ENCODE assay signal across 26 cellular contexts in the genomic region with DNA sequence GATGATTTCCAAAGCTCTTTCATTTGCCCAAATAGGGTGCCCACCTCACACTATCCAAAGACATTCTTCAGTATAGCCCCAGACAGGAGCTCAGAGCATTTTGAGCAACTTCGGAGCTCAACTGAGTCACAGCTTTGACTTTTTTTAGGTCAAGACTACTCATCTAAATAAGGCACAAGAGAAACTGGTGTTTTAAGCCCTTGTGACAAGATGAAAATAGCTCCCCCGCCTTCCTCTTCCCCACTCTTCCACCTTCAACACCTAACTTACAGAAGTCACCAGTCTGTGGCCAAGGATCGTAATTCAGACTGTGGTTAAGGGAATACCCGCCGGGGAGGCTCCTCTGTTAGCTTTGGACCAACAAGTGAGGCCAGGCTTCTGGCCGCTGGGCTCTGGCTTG.
"Had no signal": no experiment of that assay in that cellular context is flagged by ENCODE, and none has a peak within 500 bp of the region (broad histone marks: within the 10 kb centered on the region; RNA-seq: fewer than 3 reads in every experiment).

No MANE protein-coding gene starts in this region.

- H3K4me1 ChIP-seq: prostate gland had no signal

- H3K4me1 Mint-ChIP-seq: stimulated activated memory B cell treated with anti-CD40 and anti-IgM and Interleukin-4, amounts not matched to agents 10 μg/mL and 1 μg/mL and 100 μg/mL, for 72 hours had no signal

- ATAC-seq: effector memory CD8-positive, alpha-beta T cell; gastroesophageal sphincter; left lung; lower lobe of right lung; right lobe of liver; stimulated activated memory B cell treated with anti-CD40 and anti-IgM and Interleukin-4, amounts not matched to agents 10 μg/mL and 1 μg/mL and 100 μg/mL, for 72 hours had no signal

- H3K27me3 ChIP-seq: esophagus muscularis mucosa, gastroesophageal sphincter, left lung, right lobe of liver, spleen, tibial artery, upper lobe of left lung, uterus had no signal

- H3K36me3 Mint-ChIP-seq: immature natural killer cell; naive B cell; stimulated activated memory B cell treated with anti-CD40 and anti-IgM and Interleukin-4, amounts not matched to agents 10 μg/mL and 1 μg/mL and 100 μg/mL, for 72 hours had no signal

- H3K9me3 ChIP-seq: esophagus muscularis mucosa, gastroesophageal sphincter, left lung, lower lobe of right lung, prostate gland, right lobe of liver, spleen, tibial artery, upper lobe of left lung, uterus had no signal

- H3K4me3 Mint-ChIP-seq: dendritic cell treated with granulocyte-macrophage colony-stimulating factor and Interleukin-4, amounts not matched to agents 40 ng/mL and 50 ng/mL, for 4 days; effector memory CD8-positive, alpha-beta T cell; immature natural killer cell; naive B cell; nephron; stimulated activated memory B cell treated with anti-CD40 and anti-IgM and Interleukin-4, amounts not matched to agents 10 μg/mL and 1 μg/mL and 100 μg/mL, for 72 hours; stimulated activated naive CD8-positive, alpha-beta T cell treated with anti-CD3 and anti-CD28 coated beads, Interleukin-15, Interleukin-2, amounts not matched to agents 100 ng/mL and 50 ng/mL, for 24 hours had no signal

- H3K27me3 Mint-ChIP-seq: dendritic cell treated with granulocyte-macrophage colony-stimulating factor and Interleukin-4, amounts not matched to agents 40 ng/mL and 50 ng/mL, for 4 days; stimulated activated memory B cell treated with anti-CD40 and anti-IgM and Interleukin-4, amounts not matched to agents 10 μg/mL and 1 μg/mL and 100 μg/mL, for 72 hours; stimulated activated naive CD8-positive, alpha-beta T cell treated with anti-CD3 and anti-CD28 coated beads, Interleukin-15, Interleukin-2, amounts not matched to agents 100 ng/mL and 50 ng/mL, for 24 hours had no signal

- H3K79me2 ChIP-seq: parathyroid adenoma had no signal

- H3K36me3 ChIP-seq: esophagus muscularis mucosa, gastroesophageal sphincter, left lung, lower lobe of right lung, prostate gland, right lobe of liver, spleen, tibial artery, upper lobe of left lung, uterus had no signal

- H3K27ac Mint-ChIP-seq: dendritic cell treated with granulocyte-macrophage colony-stimulating factor and Interleukin-4, amounts not matched to agents 40 ng/mL and 50 ng/mL, for 4 days; immature natural killer cell; stimulated activated memory B cell treated with anti-CD40 and anti-IgM and Interleukin-4, amounts not matched to agents 10 μg/mL and 1 μg/mL and 100 μg/mL, for 72 hours; stimulated activated naive CD8-positive, alpha-beta T cell treated with anti-CD3 and anti-CD28 coated beads, Interleukin-15, Interleukin-2, amounts not matched to agents 100 ng/mL and 50 ng/mL, for 24 hours had no signal

- H3K9ac ChIP-seq: parathyroid adenoma had no signal

- H3K4me3 ChIP-seq: esophagus muscularis mucosa, gastroesophageal sphincter, left lung, lower lobe of right lung, prostate gland, right lobe of liver, spleen, tibial artery, upper lobe of left lung, uterus had no signal

- H3K27ac ChIP-seq: epithelial cell of prostate, esophagus muscularis mucosa, gastroesophageal sphincter, left lung, lower lobe of right lung, parathyroid adenoma, prostate gland, right lobe of liver, spleen, tibial artery, upper lobe of left lung, uterus had no signal

- DNase-seq: effector memory CD8-positive, alpha-beta T cell; foreskin fibroblast; glutamatergic neuron; immature natural killer cell; left lung; lower lobe of right lung; mesenchymal stem cell; naive B cell; retina; right lobe of liver; spleen; stimulated activated CD4-positive, alpha-beta T cell treated with anti-CD3 and anti-CD28 coated beads, Interleukin-15, amount 100 ng/mL, for 24 hours; stimulated activated CD4-positive, alpha-beta T cell treated with anti-CD3 and anti-CD28 coated beads, Interleukin-1b, Interleukin-23, amount 100 ng/mL, for 48 hours; stimulated activated CD4-positive, alpha-beta T cell treated with anti-CD3 and anti-CD28 coated beads, Interleukin-4, amount 100 ng/mL, for 24 hours; tibial artery; upper lobe of left lung; uterus had no signal
